Comparison of ENCODE assay signal across 8 cellular contexts in genomic region chr19:12996542-12997094, GRCh38. TPM values are rescaled to one million over a fixed set of nuclear protein-coding genes. Genes with fewer than 3 reads are reported as not detected.
A peak's percentile ranks its signal among the peaks of the same experiment; 100 is the strongest.
DNase-seq lines count a peak whose midpoint lies in the region; ATAC-seq and TF ChIP-seq lines count a peak whose summit lies in the region.

No MANE protein-coding gene starts in this region.

- no peaks in the 10 kb centered on the region for H3K27me3 ChIP-seq in PC-3 (ENCODE audit: low read length)
- H3K27me3 ChIP-seq in naive thymus-derived CD4-positive, alpha-beta T cell (ENCODE audit: control insufficient read depth in 2 of 2, insufficient read depth in 2 of 2, low read length in 2 of 2), result no peaks in the 10 kb centered on the region

- peak; percentile 14; the same call in 1 of the 2 replicates for TF ChIP-seq CTCF in AG10803 (conservative IDR thresholded peaks at IDR 0.05; ENCODE audit: low read length)
- 0 out of 2 replicates have a peak, but pooled peaks have one; percentile 29 for TF ChIP-seq CTCF in PC-3 (conservative IDR thresholded peaks at IDR 0.05; ENCODE audit: low read depth, low read length)

- no peaks in the 10 kb centered on the region for H4K20me1 ChIP-seq in PC-3 (ENCODE audit: low read length)

- H3K27ac ChIP-seq in PC-3 (ENCODE audit: low read length) (peak overlapping the region; percentile 14; the same call in 1 of the 2 replicates), epithelial cell of prostate (peak overlapping the region; percentile 39)
- no peak overlapping the region for H3K27ac ChIP-seq in naive thymus-derived CD4-positive, alpha-beta T cell (ENCODE audit: low read depth, low read length)

- H3K27ac Mint-ChIP-seq in naive thymus-derived CD4-positive, alpha-beta T cell, result peak overlapping the region in 4 of 9 donors; percentile 28 to 64 (median 62)

- DNase-seq in AG10803 (ENCODE audit: low read depth), result peak; percentile 45
- DNase-seq in PC-3, result peak; percentile 58
- DNase-seq in epithelial cell of prostate (ENCODE audit: low read depth, low spot score), result no peak
- DNase-seq in naive thymus-derived CD4-positive, alpha-beta T cell, result no peak
- no peak for DNase-seq in NOMO-1 (lab: John Stamatoyannopoulos, UW; ENCODE audit: unreplicated experiment in 2 of 2)
- DNase-seq in activated gamma-delta T cell treated with Interleukin-2 at 50 U/mL for 16 hours, result no peak
- no peak for DNase-seq in DMS153 treated with DMSO at 0.1 percent for 48 hours (lab: John Stamatoyannopoulos, UW; ENCODE audit: unreplicated experiment)

- peaks cover 0 to 4% (median 4%) of the 10 kb centered on the region in 5 donors for H3K36me3 Mint-ChIP-seq in naive thymus-derived CD4-positive, alpha-beta T cell

- POLR2A ChIA-PET in PC-3 (lab: Charles Lee; ENCODE audit: unreplicated experiment), result no interaction called here
- POLR2A ChIA-PET in naive thymus-derived CD4-positive, alpha-beta T cell (lab: Charles Lee), result no interaction called here

- H3K27me3 Mint-ChIP-seq in naive thymus-derived CD4-positive, alpha-beta T cell, result peaks cover 0 to 39% (median 5%) of the 10 kb centered on the region in 5 donors

- no TSS peak for BruUV-seq in PC-3 (replicated peaks; lab: Mats Ljungman, UMichigan)

- H3K9me2 ChIP-seq in PC-3 (replicated peaks; ENCODE audit: low read length), result no peaks in the 10 kb centered on the region

- H3K4me3 Mint-ChIP-seq in naive thymus-derived CD4-positive, alpha-beta T cell, result peak overlapping the region; percentile 36 to 85 (median 74)

- ATAC-seq in PC-3 (peak; percentile 62), HG02885 (IDR thresholded peaks at IDR 0.05; ENCODE audit: poor library complexity, unreplicated experiment) (no peak)
- ATAC-seq in naive thymus-derived CD4-positive, alpha-beta T cell, result no peak

- peaks cover 0 to 4% (median 0%) of the 10 kb centered on the region in 11 donors for H3K9me3 Mint-ChIP-seq in naive thymus-derived CD4-positive, alpha-beta T cell

- H3K4me1 Mint-ChIP-seq in naive thymus-derived CD4-positive, alpha-beta T cell, result peaks cover 6 to 22% (median 17%) of the 10 kb centered on the region in 7 donors

- CTCF ChIA-PET in PC-3 (lab: Charles Lee), result interaction anchor here (0.6 kb wide), 1 partner anchor 682 kb away, joined by 3 read pairs; no protein-coding TSS in a partner anchor
- CTCF ChIA-PET in naive thymus-derived CD4-positive, alpha-beta T cell (lab: Charles Lee), result no interaction called here

- intact Hi-C loops in PC-3 (cut with micrococcal nuclease), result loop anchor here (1.0 kb wide), 1 partner anchor 17 kb away; no protein-coding TSS in a partner anchor
- intact Hi-C loops in naive thymus-derived CD4-positive, alpha-beta T cell (cut with micrococcal nuclease), result no loop called here

- H3K9me3 ChIP-seq in PC-3 (ENCODE audit: low read length), result no peaks in the 10 kb centered on the region
- no peaks in the 10 kb centered on the region for H3K9me3 ChIP-seq in naive thymus-derived CD4-positive, alpha-beta T cell (ENCODE audit: control insufficient read depth in 2 of 3, low read length in 3 of 3)

- peaks cover 14% of the 10 kb centered on the region for H3K4me1 ChIP-seq in PC-3 (ENCODE audit: insufficient read depth, low read length)
- no peaks in the 10 kb centered on the region for H3K4me1 ChIP-seq in naive thymus-derived CD4-positive, alpha-beta T cell (ENCODE audit: control insufficient read depth in 2 of 2, insufficient read depth in 2 of 2, low read length in 2 of 2)

- H2AFZ ChIP-seq in PC-3 (ENCODE audit: low read length), result peak overlapping the region; percentile 77

- peaks cover 4% of the 10 kb centered on the region; the same call in 1 of the 2 replicates for H3K36me3 ChIP-seq in PC-3 (ENCODE audit: low read depth, low read length)
- no peaks in the 10 kb centered on the region for H3K36me3 ChIP-seq in naive thymus-derived CD4-positive, alpha-beta T cell (ENCODE audit: control insufficient read depth in 2 of 3, insufficient read depth in 3 of 3, low read length in 3 of 3)

- peak overlapping the region; percentile 88 for H3K4me3 ChIP-seq in AG10803 (ENCODE audit: low read length)
- H3K4me3 ChIP-seq in PC-3 (ENCODE audit: low read length), result peak overlapping the region; percentile 98
- no peak overlapping the region for H3K4me3 ChIP-seq in naive thymus-derived CD4-positive, alpha-beta T cell (ENCODE audit: low read length)

- H3K79me2 ChIP-seq in PC-3 (ENCODE audit: low read length), result peaks cover 59% of the 10 kb centered on the region

- H3K9ac ChIP-seq in PC-3 (ENCODE audit: low read length), result peak overlapping the region; percentile 80

- H3F3A ChIP-seq in PC-3 (ENCODE audit: low read length, unreplicated experiment), result no peaks in the 10 kb centered on the region

- peak overlapping the region; percentile 88 for H3K4me2 ChIP-seq in PC-3 (ENCODE audit: low read length)

RNA-seq across cellular contexts. Expression of gene NFIX, which starts 1.3 kb away (rescaled TPM):
- total RNA-seq in PC-3 (2014; rRNA removed), result 43.3 and 75.8 TPM in 2 replicates
- total RNA-seq in naive thymus-derived CD4-positive, alpha-beta T cell, result 1 to 10 TPM; 2.4 to 7.7 (median 6.3) TPM
- polyA plus RNA-seq in naive thymus-derived CD4-positive, alpha-beta T cell, result under 1 TPM; 0.41 to 0.77 TPM

RNA-seq across cellular contexts. Expression of gene DAND5, which starts 27.2 kb away (rescaled TPM):
- total RNA-seq in PC-3 (2014; rRNA removed), result 0.55 and 1.1 TPM in 2 replicates
- total RNA-seq in naive thymus-derived CD4-positive, alpha-beta T cell, result not detected
- not detected for polyA plus RNA-seq in naive thymus-derived CD4-positive, alpha-beta T cell

RNA-seq across cellular contexts. Expression of gene GADD45GIP1, which starts 39.6 kb away (rescaled TPM):
- 219 and 352 TPM in 2 replicates for total RNA-seq in PC-3 (2014; rRNA removed)
- total RNA-seq in naive thymus-derived CD4-positive, alpha-beta T cell, result 10 to 100 TPM in 4 of 5 experiments, 1 to 10 TPM in 1; 8.5 to 17.0 (median 13.8) TPM
- 10 to 100 TPM; 58.1 to 60.3 TPM for polyA plus RNA-seq in naive thymus-derived CD4-positive, alpha-beta T cell

RNA-seq across cellular contexts. Expression of gene RAD23A, which starts 51.0 kb away (rescaled TPM):
- total RNA-seq in PC-3 (2014; rRNA removed), result 389 and 418 TPM in 2 replicates
- 100 to 1,000 TPM in 2 of 5 experiments, 10 to 100 TPM in 3; 75.0 to 111 (median 96.4) TPM for total RNA-seq in naive thymus-derived CD4-positive, alpha-beta T cell
- polyA plus RNA-seq in naive thymus-derived CD4-positive, alpha-beta T cell, result 10 to 100 TPM; 85.5 to 87.2 TPM

RNA-seq across cellular contexts. Expression of gene CALR, which starts 58.2 kb away (rescaled TPM):
- 2,022 and 2,043 TPM in 2 replicates for total RNA-seq in PC-3 (2014; rRNA removed)
- total RNA-seq in naive thymus-derived CD4-positive, alpha-beta T cell, result 1,000 to 10,000 TPM in 1 of 5 experiments, 100 to 1,000 TPM in 4; 449 to 1,130 (median 502) TPM
- 100 to 1,000 TPM; 142 to 155 TPM for polyA plus RNA-seq in naive thymus-derived CD4-positive, alpha-beta T cell

Comparison
In these comparisons a context has a peak if more than half of its experiments do, and no peak if none do; other contexts are left out.
1. DNase-seq: peak in AG10803 (single experiment) and PC-3 (single experiment); none in epithelial cell of prostate (single experiment), naive thymus-derived CD4-positive, alpha-beta T cell (0 of 9), NOMO-1 (0 of 2), activated gamma-delta T cell treated with Interleukin-2 at 50 U/mL for 16 hours (single experiment) and DMS153 treated with DMSO at 0.1 percent for 48 hours (single experiment).
2. RNA of gene GADD45GIP1, which starts 39.6 kb away (total RNA-seq): 219 to 352 TPM in PC-3; 8.5 to 17.0 TPM in naive thymus-derived CD4-positive, alpha-beta T cell; every median in the first group is over 10 times any median in the second.